24 cellular contexts compared by ENCODE assay signal in genomic region chr7:80879849-80880248, GRCh38. TPM values are rescaled to one million over a fixed set of nuclear protein-coding genes. Genes with fewer than 3 reads are reported as not detected.
DNase-seq lines count a peak whose midpoint lies in the region; ATAC-seq and TF ChIP-seq lines count a peak whose summit lies in the region.
"Had no signal": no experiment of that assay in that cellular context is flagged by ENCODE, and none has a peak within 500 bp of the region (broad histone marks: within the 10 kb centered on the region; RNA-seq: fewer than 3 reads in every experiment).

No MANE protein-coding gene starts in this region.

- no peaks in the 10 kb centered on the region for H3K9me3 Mint-ChIP-seq in neural progenitor cell
- H3K9me3 Mint-ChIP-seq: activated CD4-positive, alpha-beta T cell treated with anti-CD3 and anti-CD28 coated beads, Interleukin-2, amount 10 ng/mL, durations not matched to agents 24 days and 14 days; activated naive CD8-positive, alpha-beta T cell treated with anti-CD3 and anti-CD28 coated beads for 36 hours had no signal

- TF ChIP-seq CTCF in HEK293 (tag by site-specific recombination; IDR thresholded peaks at IDR 0.05), result no peak
- TF ChIP-seq CTCF in gastroesophageal sphincter (IDR thresholded peaks at IDR 0.05), result no peak
- TF ChIP-seq CTCF in neural progenitor cell (IDR thresholded peaks at IDR 0.05), result no peak

- H3K36me3 ChIP-seq in HEK293 (ENCODE audit: control insufficient read depth in 2 of 2, insufficient read depth in 1 of 2, low read length in 2 of 2) (no peaks in the 10 kb centered on the region), gastroesophageal sphincter (no peaks in the 10 kb centered on the region), neural progenitor cell (no peaks in the 10 kb centered on the region)
- H3K36me3 ChIP-seq: left lung, spleen, upper lobe of right lung had no signal

- H3K27ac ChIP-seq in HEK293 (ENCODE audit: extremely low read depth, low read depth, low read length) (no peak overlapping the region), gastroesophageal sphincter (peak overlapping the region; percentile 5 to 80 (median 60)), neural progenitor cell (no peak overlapping the region)
- H3K27ac ChIP-seq: epithelial cell of prostate, left lung, spleen, upper lobe of right lung had no signal

- POLR2A ChIA-PET in HEK293 (lab: Yijun Ruan, JAX), result no interaction called here

- no peaks in the 10 kb centered on the region for H3F3A ChIP-seq in neural progenitor cell (ENCODE audit: low read depth)

- no peak for TF ChIP-seq EP300 in gastroesophageal sphincter (IDR thresholded peaks at IDR 0.05)

- no peak for ATAC-seq in SK-N-SH treated with all-trans-retinoic acid at 6 μM for 48 hours
- ATAC-seq in gastroesophageal sphincter, result no peak
- ATAC-seq in GM18498 (IDR thresholded peaks at IDR 0.05; ENCODE audit: unreplicated experiment), result no peak
- no peak for ATAC-seq in sciatic nerve
- no peak for ATAC-seq in HG03135 (IDR thresholded peaks at IDR 0.05; ENCODE audit: unreplicated experiment)
- ATAC-seq: activated T-helper 17 cell treated with anti-CD3 and anti-CD28 coated beads, Interleukin-2, amount 50 U/mL, for 72 hours; HCT116; left lung; mucosa of descending colon; stimulated activated naive CD8-positive, alpha-beta T cell treated with anti-CD3 and anti-CD28 coated beads, Interleukin-15, amount 100 ng/mL, for 72 hours; upper lobe of right lung had no signal

- no peak overlapping the region for H3K4me2 ChIP-seq in neural progenitor cell

- intact Hi-C loops in sciatic nerve (cut with DNase I), result no loop called here

- DNase-seq in neural progenitor cell (ENCODE audit: low spot score) (no peak), ureter (ENCODE audit: low spot score) (no peak), sciatic nerve (ENCODE audit: low spot score) (no peak)
- DNase-seq: activated CD4-positive, alpha-beta T cell treated with anti-CD3 and anti-CD28 coated beads, Interleukin-2, amount 10 ng/mL, durations not matched to agents 24 days and 14 days; activated naive CD8-positive, alpha-beta T cell treated with anti-CD3 and anti-CD28 coated beads for 36 hours; DMS79 treated with DMSO at 0.1 percent for 48 hours; left lung; mucosa of descending colon; NCI-H1105 treated with DMSO at 0.1 percent for 48 hours; NCI-H2081; spleen; stimulated activated CD4-positive, alpha-beta T cell treated with anti-CD3 and anti-CD28 coated beads, Interleukin-4, amount 100 ng/mL, for 4 hours; stimulated activated naive CD8-positive, alpha-beta T cell treated with anti-CD3 and anti-CD28 coated beads, Interleukin-15, amount 100 ng/mL, for 72 hours; T-helper 1 cell; upper lobe of right lung had no signal

- H3K4me3 ChIP-seq in HEK293 (ENCODE audit: low read depth, low read length) (no peak overlapping the region), gastroesophageal sphincter (no peak overlapping the region), neural progenitor cell (no peak overlapping the region)
- H3K4me3 ChIP-seq: left lung, mucosa of descending colon, spleen, upper lobe of right lung had no signal

- peaks cover 3% of the 10 kb centered on the region for H3K36me3 Mint-ChIP-seq in neural progenitor cell
- H3K36me3 Mint-ChIP-seq: activated naive CD8-positive, alpha-beta T cell treated with anti-CD3 and anti-CD28 coated beads for 36 hours had no signal

- H4K20me1 ChIP-seq in neural progenitor cell (ENCODE audit: low read depth), result no peaks in the 10 kb centered on the region

- H3K27me3 ChIP-seq in gastroesophageal sphincter (no peaks in the 10 kb centered on the region), neural progenitor cell (no peaks in the 10 kb centered on the region)
- H3K27me3 ChIP-seq: left lung, spleen, upper lobe of right lung had no signal

- H3K4me3 Mint-ChIP-seq in neural progenitor cell, result no peak overlapping the region
- H3K4me3 Mint-ChIP-seq: activated CD4-positive, alpha-beta T cell treated with anti-CD3 and anti-CD28 coated beads, Interleukin-2, amount 10 ng/mL, durations not matched to agents 24 days and 14 days; activated naive CD8-positive, alpha-beta T cell treated with anti-CD3 and anti-CD28 coated beads for 36 hours; activated T-helper 17 cell treated with anti-CD3 and anti-CD28 coated beads, Interleukin-2, amount 50 U/mL, for 72 hours; stimulated activated naive CD8-positive, alpha-beta T cell treated with anti-CD3 and anti-CD28 coated beads, Interleukin-15, amount 100 ng/mL, for 72 hours had no signal

- no peaks in the 10 kb centered on the region for H3K9me3 ChIP-seq in HEK293 (ENCODE audit: control insufficient read depth, insufficient read depth, low read depth, low read length)
- no peaks in the 10 kb centered on the region for H3K9me3 ChIP-seq in gastroesophageal sphincter
- no peaks in the 10 kb centered on the region for H3K9me3 ChIP-seq in neural progenitor cell (ENCODE audit: low read depth)
- H3K9me3 ChIP-seq: left lung, mucosa of descending colon, spleen, upper lobe of right lung had no signal

- no peak overlapping the region for H3K9ac ChIP-seq in neural progenitor cell

- WGBS in gastroesophageal sphincter (ENCODE audit: low coverage in 1 of 2), 2 donors, result 34 to 47% methylated on average over 5 of the region's 5 CpGs

- CTCF ChIA-PET in HEK293 (lab: Yijun Ruan, JAX), result interaction anchor here (0.7 kb wide), 1 partner anchor 1357 kb away, joined by 3 read pairs; no protein-coding TSS in a partner anchor

- H2AFZ ChIP-seq in neural progenitor cell (replicated peaks), result peak overlapping the region; percentile 27

- peaks cover 2% of the 10 kb centered on the region for H3K27me3 Mint-ChIP-seq in neural progenitor cell (ENCODE audit: insufficient read depth, low read depth)
- H3K27me3 Mint-ChIP-seq: activated CD4-positive, alpha-beta T cell treated with anti-CD3 and anti-CD28 coated beads, Interleukin-2, amount 10 ng/mL, durations not matched to agents 24 days and 14 days; activated naive CD8-positive, alpha-beta T cell treated with anti-CD3 and anti-CD28 coated beads for 36 hours; activated T-helper 17 cell treated with anti-CD3 and anti-CD28 coated beads, Interleukin-2, amount 50 U/mL, for 72 hours; progenitor cell of endocrine pancreas; stimulated activated naive CD8-positive, alpha-beta T cell treated with anti-CD3 and anti-CD28 coated beads, Interleukin-15, amount 100 ng/mL, for 72 hours had no signal

- TF ChIP-seq POLR2A in gastroesophageal sphincter (IDR thresholded peaks at IDR 0.05), result no peak

- no peaks in the 10 kb centered on the region for H3K79me2 ChIP-seq in neural progenitor cell (ENCODE audit: low read depth)

- peaks cover 30% of the 10 kb centered on the region for H3K4me1 ChIP-seq in HEK293 (ENCODE audit: control insufficient read depth, insufficient read depth, low read length)
- H3K4me1 ChIP-seq in gastroesophageal sphincter, result peaks cover 6 to 67% (median 19%) of the 10 kb centered on the region in 3 donors
- H3K4me1 ChIP-seq in neural progenitor cell, result no peaks in the 10 kb centered on the region
- H3K4me1 ChIP-seq: upper lobe of right lung had no signal

- peaks cover 47% of the 10 kb centered on the region for H3K4me1 Mint-ChIP-seq in neural progenitor cell
- H3K4me1 Mint-ChIP-seq: activated CD4-positive, alpha-beta T cell treated with anti-CD3 and anti-CD28 coated beads, Interleukin-2, amount 10 ng/mL, durations not matched to agents 24 days and 14 days; activated naive CD8-positive, alpha-beta T cell treated with anti-CD3 and anti-CD28 coated beads for 36 hours; activated T-helper 17 cell treated with anti-CD3 and anti-CD28 coated beads, Interleukin-2, amount 50 U/mL, for 72 hours; stimulated activated naive CD8-positive, alpha-beta T cell treated with anti-CD3 and anti-CD28 coated beads, Interleukin-15, amount 100 ng/mL, for 72 hours had no signal

- no peak overlapping the region for H3K27ac Mint-ChIP-seq in neural progenitor cell
- H3K27ac Mint-ChIP-seq: activated CD4-positive, alpha-beta T cell treated with anti-CD3 and anti-CD28 coated beads, Interleukin-2, amount 10 ng/mL, durations not matched to agents 24 days and 14 days; activated naive CD8-positive, alpha-beta T cell treated with anti-CD3 and anti-CD28 coated beads for 36 hours; activated T-helper 17 cell treated with anti-CD3 and anti-CD28 coated beads, Interleukin-2, amount 50 U/mL, for 72 hours; stimulated activated naive CD8-positive, alpha-beta T cell treated with anti-CD3 and anti-CD28 coated beads, Interleukin-15, amount 100 ng/mL, for 72 hours had no signal

TF ChIP-seq in HEK293, 187 proteins besides CTCF, POLR2A, EP300 and RAD21 (continues in another document):
- TF ChIP-seq SCRT2 (tag by site-specific recombination; IDR thresholded peaks at IDR 0.05), result no peak
- no peak for TF ChIP-seq ZNF175 (tag by site-specific recombination; IDR thresholded peaks at IDR 0.05)

TF ChIP-seq in SK-N-SH treated with all-trans-retinoic acid at 6 μM for 48 hours, 23 proteins besides CTCF, POLR2A, EP300 and RAD21 (continues in another document):
- TF ChIP-seq PATZ1 (CRISPR knock-in tag; IDR thresholded peaks at IDR 0.05; ENCODE audit: borderline replicate concordance), result no peak
- no peak for TF ChIP-seq OSR1 (CRISPR knock-in tag; IDR thresholded peaks at IDR 0.05)

RNA-seq across cellular contexts. Expression of gene SEMA3C, which starts 39.0 kb away (rescaled TPM):
- total RNA-seq in gastroesophageal sphincter, result 100 to 1,000 TPM; 115 to 189 (median 160) TPM
- total RNA-seq in neural progenitor cell (ENCODE audit: low replicate concordance), result 0.28 and 0.54 TPM in 2 replicates
- 111 TPM for total RNA-seq in ureter
- 143 TPM for total RNA-seq in sciatic nerve
- total RNA-seq: activated CD4-positive, alpha-beta T cell treated with anti-CD3 and anti-CD28 coated beads, Interleukin-2, amount 10 ng/mL, durations not matched to agents 24 days and 14 days; activated naive CD8-positive, alpha-beta T cell treated with anti-CD3 and anti-CD28 coated beads for 36 hours; activated T-helper 17 cell treated with anti-CD3 and anti-CD28 coated beads, Interleukin-2, amount 50 U/mL, for 72 hours had no signal

Comparison
In these comparisons a context has a peak if more than half of its experiments do, and no peak if none do; other contexts are left out.
1. H3K27ac ChIP-seq: peak in gastroesophageal sphincter (4 of 4); none in HEK293 (single experiment) and neural progenitor cell (single experiment).
2. RNA of gene SEMA3C, which starts 39.0 kb away (total RNA-seq): 115 to 189 TPM in gastroesophageal sphincter, 143 TPM in sciatic nerve (single experiment) and 111 TPM in ureter (single experiment); 0.28 to 0.54 TPM in neural progenitor cell; every median in the first group is over 10 times any median in the second.